14 cellular contexts compared by ENCODE assay signal in genomic region chr9:133102190-133103021, GRCh38. TPM values are rescaled to one million over a fixed set of nuclear protein-coding genes. Genes with fewer than 3 reads are reported as not detected.
A peak's percentile ranks its signal among the peaks of the same experiment; 100 is the strongest.
DNase-seq lines count a peak whose midpoint lies in the region; ATAC-seq and TF ChIP-seq lines count a peak whose summit lies in the region.
"Had no signal": no experiment of that assay in that cellular context is flagged by ENCODE, and none has a peak within 500 bp of the region (broad histone marks: within the 10 kb centered on the region; RNA-seq: fewer than 3 reads in every experiment).

No MANE protein-coding gene starts in this region.

- H3K27me3 ChIP-seq in heart right ventricle = no peaks in the 10 kb centered on the region
- no peaks in the 10 kb centered on the region for H3K27me3 ChIP-seq in neural progenitor cell
- no peaks in the 10 kb centered on the region for H3K27me3 ChIP-seq in tibial nerve
- H3K27me3 ChIP-seq: cardiac muscle cell, MG63 had no signal

- H3K9ac ChIP-seq in neural progenitor cell = no peak overlapping the region

- peak; percentile 22 for DNase-seq in Right ventricle myocardium inferior (ENCODE audit: missing footprints)
- DNase-seq in heart right ventricle = no peak
- no peak for DNase-seq in effector memory CD8-positive, alpha-beta T cell
- no peak for DNase-seq in neural progenitor cell (ENCODE audit: low spot score)
- DNase-seq in COR-L47 (lab: John Stamatoyannopoulos, UW) = no peak
- no peak for DNase-seq in AG20443 (ENCODE audit: low spot score)
- DNase-seq in tibial nerve (ENCODE audit: low spot score in 2 of 2) = no peak
- DNase-seq in NOMO-1 treated with DMSO at 0.1 percent for 48 hours (lab: John Stamatoyannopoulos, UW; ENCODE audit: unreplicated experiment) = no peak
- DNase-seq: DMS153, NCI-H524 treated with DMSO at 0.1 percent for 48 hours had no signal

- TF ChIP-seq EP300 in tibial nerve (IDR thresholded peaks at IDR 0.05) = no peak

- ATAC-seq in Right ventricle myocardium inferior (no peak), heart right ventricle (no peak)
- ATAC-seq in effector memory CD8-positive, alpha-beta T cell (replicated peaks) = no peak

- H3K9me3 ChIP-seq in heart right ventricle (peaks cover 0 to 5% (median 0%) of the 10 kb centered on the region in 11 donors), neural progenitor cell (ENCODE audit: low read depth) (no peaks in the 10 kb centered on the region), tibial nerve (peaks cover 0 to 5% (median 0%) of the 10 kb centered on the region in 4 donors)

- H3K27ac ChIP-seq in heart right ventricle (no peak overlapping the region), neural progenitor cell (no peak overlapping the region), tibial nerve (no peak overlapping the region)
- H3K27ac ChIP-seq: cardiac muscle cell had no signal

- peaks cover 6 to 98% (median 81%) of the 10 kb centered on the region in 9 donors for H3K36me3 ChIP-seq in heart right ventricle
- H3K36me3 ChIP-seq in neural progenitor cell = no peaks in the 10 kb centered on the region
- peaks cover 6 to 99% (median 65%) of the 10 kb centered on the region in 3 donors for H3K36me3 ChIP-seq in tibial nerve

- no peaks in the 10 kb centered on the region for H3K27me3 Mint-ChIP-seq in effector memory CD8-positive, alpha-beta T cell
- H3K27me3 Mint-ChIP-seq in neural progenitor cell (ENCODE audit: insufficient read depth, low read depth) = no peaks in the 10 kb centered on the region

- no peak for TF ChIP-seq POLR2A in tibial nerve (IDR thresholded peaks at IDR 0.05)

- intact Hi-C loops in Right ventricle myocardium inferior (cut with DNase I) (loop anchor here (1.0 to 5.0 kb wide), 2 partner anchors 42 to 65 kb away; no protein-coding TSS in a partner anchor), heart right ventricle (cut with DNase I) (loop anchor here (1.0 to 10.0 kb wide), 6 partner anchors 42 to 58 kb away; no protein-coding TSS in a partner anchor)

- TF ChIP-seq CTCF in heart right ventricle (IDR thresholded peaks at IDR 0.05) (no peak), neural progenitor cell (IDR thresholded peaks at IDR 0.05) (no peak), tibial nerve (IDR thresholded peaks at IDR 0.05) (no peak)

- no peaks in the 10 kb centered on the region for H3K9me3 Mint-ChIP-seq in effector memory CD8-positive, alpha-beta T cell
- H3K9me3 Mint-ChIP-seq in neural progenitor cell = peaks cover 8% of the 10 kb centered on the region
- H3K9me3 Mint-ChIP-seq: HFFc6 had no signal

- 94 to 97% methylated on average over 21 of the region's 21 CpGs for WGBS in heart right ventricle, 2 donors
- 89 to 97% methylated on average over 17 to 21 of the region's 21 CpGs for WGBS in tibial nerve, 2 donors

- H3K4me2 ChIP-seq in neural progenitor cell = no peak overlapping the region

- peaks cover 0 to 7% (median 0%) of the 10 kb centered on the region in 9 donors for H3K4me1 ChIP-seq in heart right ventricle
- H3K4me1 ChIP-seq in neural progenitor cell = no peaks in the 10 kb centered on the region
- peaks cover 0 to 7% (median 3%) of the 10 kb centered on the region in 4 donors for H3K4me1 ChIP-seq in tibial nerve

- H3K79me2 ChIP-seq in neural progenitor cell (ENCODE audit: low read depth) = no peaks in the 10 kb centered on the region

- H3K4me1 Mint-ChIP-seq in effector memory CD8-positive, alpha-beta T cell (ENCODE audit: low read depth in 2 of 2) = peaks cover 4 to 8% of the 10 kb centered on the region in 2 donors
- no peaks in the 10 kb centered on the region for H3K4me1 Mint-ChIP-seq in neural progenitor cell

- H3K27ac Mint-ChIP-seq in effector memory CD8-positive, alpha-beta T cell = peak overlapping the region; percentile 79 to 96
- no peak overlapping the region for H3K27ac Mint-ChIP-seq in neural progenitor cell

- peaks cover 93% of the 10 kb centered on the region for H3K36me3 Mint-ChIP-seq in effector memory CD8-positive, alpha-beta T cell (ENCODE audit: insufficient read depth)
- peaks cover 25% of the 10 kb centered on the region for H3K36me3 Mint-ChIP-seq in neural progenitor cell

- no peaks in the 10 kb centered on the region for H3F3A ChIP-seq in neural progenitor cell (ENCODE audit: low read depth)

- peaks cover 3% of the 10 kb centered on the region for H4K20me1 ChIP-seq in neural progenitor cell (ENCODE audit: low read depth)

- H3K4me3 ChIP-seq in heart right ventricle = no peak overlapping the region
- no peak overlapping the region for H3K4me3 ChIP-seq in neural progenitor cell
- no peak overlapping the region for H3K4me3 ChIP-seq in tibial nerve
- H3K4me3 ChIP-seq: cardiac muscle cell, left ventricle myocardium inferior, MG63 had no signal

- H3K4me3 Mint-ChIP-seq in effector memory CD8-positive, alpha-beta T cell = no peak overlapping the region
- peak overlapping the region; percentile 46 for H3K4me3 Mint-ChIP-seq in neural progenitor cell
- H3K4me3 Mint-ChIP-seq: HFFc6 had no signal

- no peak overlapping the region for H2AFZ ChIP-seq in neural progenitor cell (replicated peaks)

RNA-seq across cellular contexts. Expression of gene RALGDS, which starts 18.6 kb away (rescaled TPM):
- total RNA-seq in Right ventricle myocardium inferior (33.7 TPM), heart right ventricle (10 to 100 TPM; 21.4 to 45.1 (median 28.1) TPM), neural progenitor cell (ENCODE audit: low replicate concordance) (24.1 and 58.8 TPM in 2 replicates), tibial nerve (10 to 100 TPM; 34.5 to 60.0 (median 48.7) TPM)
- 10 to 100 TPM; 15.6 to 40.5 TPM for polyA plus RNA-seq in heart right ventricle

RNA-seq across cellular contexts. Expression of gene CEL, which starts 40.6 kb away (rescaled TPM):
- total RNA-seq in Right ventricle myocardium inferior (7.7 TPM), heart right ventricle (10 to 100 TPM in 1 of 10 donors, 1 to 10 TPM in 9; 1.9 to 10.1 (median 2.8) TPM), neural progenitor cell (ENCODE audit: low replicate concordance) (1.0 and 2.2 TPM in 2 replicates), tibial nerve (10 to 100 TPM in 1 of 4 donors, 1 to 10 TPM in 3; 1.7 to 10.5 (median 2.6) TPM)
- 1 to 10 TPM; 1.5 to 3.2 TPM for polyA plus RNA-seq in heart right ventricle
